Comparison of ENCODE assay signal across 1 cellular context in the genomic region with DNA sequence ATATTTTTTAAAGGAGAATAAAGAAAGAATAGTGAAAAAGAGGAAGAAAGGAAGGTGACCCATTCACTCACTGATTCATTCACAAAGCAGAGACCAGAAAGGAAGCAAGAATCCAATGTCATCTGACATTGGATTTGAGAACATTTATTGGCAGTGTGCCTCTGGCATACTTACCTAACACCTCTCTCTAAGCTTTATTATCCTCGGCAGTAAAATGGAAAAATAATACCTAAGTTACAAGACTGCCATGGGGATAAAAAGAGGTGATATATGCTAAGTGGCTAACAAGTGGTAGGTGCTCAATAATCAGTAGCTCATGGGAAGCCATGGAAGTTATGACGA.
TF ChIP-seq lines count a peak whose summit lies in the region.

No MANE protein-coding gene starts in this region.

TF ChIP-seq in HepG2, 621 proteins besides CTCF, POLR2A, EP300 and RAD21:
- TF ChIP-seq ZNF772 (CRISPR knock-in tag; IDR thresholded peaks at IDR 0.05), result no peak
- no peak for TF ChIP-seq ELF3 (CRISPR knock-in tag; IDR thresholded peaks at IDR 0.05)
- TF ChIP-seq, protein P1, sequence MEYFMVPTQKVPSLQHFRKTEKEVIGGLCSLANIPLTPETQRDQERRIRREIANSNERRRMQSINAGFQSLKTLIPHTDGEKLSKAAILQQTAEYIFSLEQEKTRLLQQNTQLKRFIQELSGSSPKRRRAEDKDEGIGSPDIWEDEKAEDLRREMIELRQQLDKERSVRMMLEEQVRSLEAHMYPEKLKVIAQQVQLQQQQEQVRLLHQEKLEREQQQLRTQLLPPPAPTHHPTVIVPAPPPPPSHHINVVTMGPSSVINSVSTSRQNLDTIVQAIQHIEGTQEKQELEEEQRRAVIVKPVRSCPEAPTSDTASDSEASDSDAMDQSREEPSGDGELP (IDR thresholded peaks at IDR 0.05; ENCODE audit: borderline replicate concordance, low read depth), result no peak
- TF ChIP-seq LCORL (IDR thresholded peaks at IDR 0.05), result no peak
- no peak for TF ChIP-seq LCORL (CRISPR knock-in tag; IDR thresholded peaks at IDR 0.05)
- TF ChIP-seq, protein P2, sequence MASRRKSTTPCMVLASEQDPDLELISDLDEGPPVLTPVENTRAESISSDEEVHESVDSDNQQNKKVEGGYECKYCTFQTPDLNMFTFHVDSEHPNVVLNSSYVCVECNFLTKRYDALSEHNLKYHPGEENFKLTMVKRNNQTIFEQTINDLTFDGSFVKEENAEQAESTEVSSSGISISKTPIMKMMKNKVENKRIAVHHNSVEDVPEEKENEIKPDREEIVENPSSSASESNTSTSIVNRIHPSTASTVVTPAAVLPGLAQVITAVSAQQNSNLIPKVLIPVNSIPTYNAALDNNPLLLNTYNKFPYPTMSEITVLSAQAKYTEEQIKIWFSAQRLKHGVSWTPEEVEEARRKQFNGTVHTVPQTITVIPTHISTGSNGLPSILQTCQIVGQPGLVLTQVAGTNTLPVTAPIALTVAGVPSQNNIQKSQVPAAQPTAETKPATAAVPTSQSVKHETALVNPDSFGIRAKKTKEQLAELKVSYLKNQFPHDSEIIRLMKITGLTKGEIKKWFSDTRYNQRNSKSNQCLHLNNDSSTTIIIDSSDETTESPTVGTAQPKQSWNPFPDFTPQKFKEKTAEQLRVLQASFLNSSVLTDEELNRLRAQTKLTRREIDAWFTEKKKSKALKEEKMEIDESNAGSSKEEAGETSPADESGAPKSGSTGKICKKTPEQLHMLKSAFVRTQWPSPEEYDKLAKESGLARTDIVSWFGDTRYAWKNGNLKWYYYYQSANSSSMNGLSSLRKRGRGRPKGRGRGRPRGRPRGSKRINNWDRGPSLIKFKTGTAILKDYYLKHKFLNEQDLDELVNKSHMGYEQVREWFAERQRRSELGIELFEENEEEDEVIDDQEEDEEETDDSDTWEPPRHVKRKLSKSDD (CRISPR knock-in tag; IDR thresholded peaks at IDR 0.05; ENCODE audit: low read depth), result no peak
- TF ChIP-seq, protein P3, sequence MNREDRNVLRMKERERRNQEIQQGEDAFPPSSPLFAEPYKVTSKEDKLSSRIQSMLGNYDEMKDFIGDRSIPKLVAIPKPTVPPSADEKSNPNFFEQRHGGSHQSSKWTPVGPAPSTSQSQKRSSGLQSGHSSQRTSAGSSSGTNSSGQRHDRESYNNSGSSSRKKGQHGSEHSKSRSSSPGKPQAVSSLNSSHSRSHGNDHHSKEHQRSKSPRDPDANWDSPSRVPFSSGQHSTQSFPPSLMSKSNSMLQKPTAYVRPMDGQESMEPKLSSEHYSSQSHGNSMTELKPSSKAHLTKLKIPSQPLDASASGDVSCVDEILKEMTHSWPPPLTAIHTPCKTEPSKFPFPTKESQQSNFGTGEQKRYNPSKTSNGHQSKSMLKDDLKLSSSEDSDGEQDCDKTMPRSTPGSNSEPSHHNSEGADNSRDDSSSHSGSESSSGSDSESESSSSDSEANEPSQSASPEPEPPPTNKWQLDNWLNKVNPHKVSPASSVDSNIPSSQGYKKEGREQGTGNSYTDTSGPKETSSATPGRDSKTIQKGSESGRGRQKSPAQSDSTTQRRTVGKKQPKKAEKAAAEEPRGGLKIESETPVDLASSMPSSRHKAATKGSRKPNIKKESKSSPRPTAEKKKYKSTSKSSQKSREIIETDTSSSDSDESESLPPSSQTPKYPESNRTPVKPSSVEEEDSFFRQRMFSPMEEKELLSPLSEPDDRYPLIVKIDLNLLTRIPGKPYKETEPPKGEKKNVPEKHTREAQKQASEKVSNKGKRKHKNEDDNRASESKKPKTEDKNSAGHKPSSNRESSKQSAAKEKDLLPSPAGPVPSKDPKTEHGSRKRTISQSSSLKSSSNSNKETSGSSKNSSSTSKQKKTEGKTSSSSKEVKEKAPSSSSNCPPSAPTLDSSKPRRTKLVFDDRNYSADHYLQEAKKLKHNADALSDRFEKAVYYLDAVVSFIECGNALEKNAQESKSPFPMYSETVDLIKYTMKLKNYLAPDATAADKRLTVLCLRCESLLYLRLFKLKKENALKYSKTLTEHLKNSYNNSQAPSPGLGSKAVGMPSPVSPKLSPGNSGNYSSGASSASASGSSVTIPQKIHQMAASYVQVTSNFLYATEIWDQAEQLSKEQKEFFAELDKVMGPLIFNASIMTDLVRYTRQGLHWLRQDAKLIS (CRISPR knock-in tag; IDR thresholded peaks at IDR 0.05), result no peak
- TF ChIP-seq, protein P4, sequence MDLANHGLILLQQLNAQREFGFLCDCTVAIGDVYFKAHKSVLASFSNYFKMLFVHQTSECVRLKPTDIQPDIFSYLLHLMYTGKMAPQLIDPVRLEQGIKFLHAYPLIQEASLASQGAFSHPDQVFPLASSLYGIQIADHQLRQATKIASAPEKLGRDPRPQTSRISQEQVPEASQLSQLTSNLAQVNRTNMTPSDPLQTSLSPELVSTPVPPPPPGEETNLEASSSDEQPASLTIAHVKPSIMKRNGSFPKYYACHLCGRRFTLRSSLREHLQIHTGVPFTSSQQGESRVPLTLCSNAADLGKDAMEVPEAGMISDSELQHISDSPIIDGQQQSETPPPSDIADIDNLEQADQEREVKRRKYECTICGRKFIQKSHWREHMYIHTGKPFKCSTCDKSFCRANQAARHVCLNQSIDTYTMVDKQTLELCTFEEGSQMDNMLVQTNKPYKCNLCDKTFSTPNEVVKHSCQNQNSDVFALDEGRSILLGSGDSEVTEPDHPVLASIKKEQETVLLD (CRISPR knock-in tag; IDR thresholded peaks at IDR 0.05; ENCODE audit: low read depth), result no peak
- TF ChIP-seq KDM5B (CRISPR knock-in tag; IDR thresholded peaks at IDR 0.05; ENCODE audit: borderline replicate concordance), result no peak
- no peak for TF ChIP-seq ZNF7 (CRISPR knock-in tag; IDR thresholded peaks at IDR 0.05)
- no peak for TF ChIP-seq PRPF4 (IDR thresholded peaks at IDR 0.05; ENCODE audit: low read depth, low read length, poor library complexity, severe bottlenecking)
- TF ChIP-seq ARHGAP35 (CRISPR knock-in tag; IDR thresholded peaks at IDR 0.05; ENCODE audit: borderline replicate concordance), result no peak
- no peak for TF ChIP-seq ZFP36L1 (CRISPR knock-in tag; IDR thresholded peaks at IDR 0.05)
- TF ChIP-seq SMAD1 (CRISPR knock-in tag; IDR thresholded peaks at IDR 0.05; ENCODE audit: borderline replicate concordance, low read depth), result no peak
- TF ChIP-seq, protein P5, sequence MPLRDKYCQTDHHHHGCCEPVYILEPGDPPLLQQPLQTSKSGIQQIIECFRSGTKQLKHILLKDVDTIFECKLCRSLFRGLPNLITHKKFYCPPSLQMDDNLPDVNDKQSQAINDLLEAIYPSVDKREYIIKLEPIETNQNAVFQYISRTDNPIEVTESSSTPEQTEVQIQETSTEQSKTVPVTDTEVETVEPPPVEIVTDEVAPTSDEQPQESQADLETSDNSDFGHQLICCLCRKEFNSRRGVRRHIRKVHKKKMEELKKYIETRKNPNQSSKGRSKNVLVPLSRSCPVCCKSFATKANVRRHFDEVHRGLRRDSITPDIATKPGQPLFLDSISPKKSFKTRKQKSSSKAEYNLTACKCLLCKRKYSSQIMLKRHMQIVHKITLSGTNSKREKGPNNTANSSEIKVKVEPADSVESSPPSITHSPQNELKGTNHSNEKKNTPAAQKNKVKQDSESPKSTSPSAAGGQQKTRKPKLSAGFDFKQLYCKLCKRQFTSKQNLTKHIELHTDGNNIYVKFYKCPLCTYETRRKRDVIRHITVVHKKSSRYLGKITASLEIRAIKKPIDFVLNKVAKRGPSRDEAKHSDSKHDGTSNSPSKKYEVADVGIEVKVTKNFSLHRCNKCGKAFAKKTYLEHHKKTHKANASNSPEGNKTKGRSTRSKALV (CRISPR knock-in tag; IDR thresholded peaks at IDR 0.05), result no peak
- TF ChIP-seq, protein P6, sequence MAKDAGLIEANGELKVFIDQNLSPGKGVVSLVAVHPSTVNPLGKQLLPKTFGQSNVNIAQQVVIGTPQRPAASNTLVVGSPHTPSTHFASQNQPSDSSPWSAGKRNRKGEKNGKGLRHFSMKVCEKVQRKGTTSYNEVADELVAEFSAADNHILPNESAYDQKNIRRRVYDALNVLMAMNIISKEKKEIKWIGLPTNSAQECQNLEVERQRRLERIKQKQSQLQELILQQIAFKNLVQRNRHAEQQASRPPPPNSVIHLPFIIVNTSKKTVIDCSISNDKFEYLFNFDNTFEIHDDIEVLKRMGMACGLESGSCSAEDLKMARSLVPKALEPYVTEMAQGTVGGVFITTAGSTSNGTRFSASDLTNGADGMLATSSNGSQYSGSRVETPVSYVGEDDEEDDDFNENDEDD (CRISPR knock-in tag; IDR thresholded peaks at IDR 0.05; ENCODE audit: borderline replicate concordance), result no peak
- TF ChIP-seq PTBP1 (IDR thresholded peaks at IDR 0.05; ENCODE audit: low read depth, low read length, poor library complexity, severe bottlenecking), result no peak
- TF ChIP-seq KLF15 (CRISPR knock-in tag; IDR thresholded peaks at IDR 0.05; ENCODE audit: borderline replicate concordance), result no peak
TF ChIP-seq in HepG2: peak in this region for 0.
